In genomic region chrX:133365886-133366611, GRCh38 we compare ENCODE assay signal across 1 cellular context.
TF ChIP-seq lines count a peak whose summit lies in the region.

No MANE protein-coding gene starts in this region.

TF ChIP-seq in IMR-90, 13 proteins besides CTCF, POLR2A, EP300 and RAD21:
- TF ChIP-seq RFX5 (IDR thresholded peaks at IDR 0.05; ENCODE audit: low read depth, low read length) (no peak), MXI1 (IDR thresholded peaks at IDR 0.05; ENCODE audit: borderline replicate concordance, low read depth, low read length) (no peak)
